8 cellular contexts compared by ENCODE assay signal in genomic region chr2:143259368-143259958, GRCh38.
DNase-seq lines count a peak whose midpoint lies in the region; ATAC-seq and TF ChIP-seq lines count a peak whose summit lies in the region.

No MANE protein-coding gene starts in this region.

- no TSS peak for BruUV-seq in PC-9 (replicated peaks; lab: Mats Ljungman, UMichigan)

- no peaks in the 10 kb centered on the region for H3K9me3 Mint-ChIP-seq in activated T-cell treated with anti-CD3 and anti-CD28 coated beads, Interleukin-2, amount 50 U/mL, for 72 hours

- CTCF ChIA-PET in PC-9 (lab: Charles Lee), result interaction anchor here (0.9 to 1.4 kb wide), 2 partner anchors 149 to 225 kb away, joined by 3 read pairs; no protein-coding TSS in a partner anchor

- H3K79me2 ChIP-seq in PC-9 (ENCODE audit: low read depth) (no peaks in the 10 kb centered on the region), fibroblast of lung (ENCODE audit: control insufficient read depth, insufficient read depth, low read length) (no peaks in the 10 kb centered on the region)

- H3K4me1 Mint-ChIP-seq in activated T-cell treated with anti-CD3 and anti-CD28 coated beads, Interleukin-2, amount 50 U/mL, for 72 hours (ENCODE audit: low read depth), result peaks cover 78% of the 10 kb centered on the region

- no peaks in the 10 kb centered on the region for H3K27me3 Mint-ChIP-seq in activated T-cell treated with anti-CD3 and anti-CD28 coated beads, Interleukin-2, amount 50 U/mL, for 72 hours (ENCODE audit: low read depth)

- POLR2A ChIA-PET in PC-9 (lab: Charles Lee; ENCODE audit: unreplicated experiment), result interaction anchor here (0.9 kb wide), 1 partner anchor 1109 kb away, joined by 3 read pairs; no protein-coding TSS in a partner anchor

- H3K4me1 ChIP-seq in PC-9 (replicated peaks; ENCODE audit: insufficient read depth), result no peaks in the 10 kb centered on the region
- no peaks in the 10 kb centered on the region for H3K4me1 ChIP-seq in fibroblast of lung (ENCODE audit: control insufficient read depth, extremely low read depth, insufficient read depth, low read length)
- peaks cover 59% of the 10 kb centered on the region in 2 experiments for H3K4me1 ChIP-seq in neutrophil (ENCODE audit: control insufficient read depth in 1 of 2, insufficient read depth in 1 of 2, low read depth in 1 of 2, low read length in 1 of 2)
- no peaks in the 10 kb centered on the region for H3K4me1 ChIP-seq in testis

- TF ChIP-seq CTCF in PC-9 (conservative IDR thresholded peaks at IDR 0.05), result peak; percentile 76
- peak; percentile 75 to 86 for TF ChIP-seq CTCF in fibroblast of lung (conservative IDR thresholded peaks at IDR 0.05 in 1 of 2, IDR thresholded peaks at IDR 0.05 in 1 of 2; ENCODE audit: low read depth in 1 of 2, low read length in 2 of 2)
- TF ChIP-seq CTCF in neutrophil (IDR thresholded peaks at IDR 0.05), result peak; percentile 80
- peak; percentile 39 to 70 (median 61) for TF ChIP-seq CTCF in testis (IDR thresholded peaks at IDR 0.05)

- no peaks in the 10 kb centered on the region for H3K27me3 ChIP-seq in PC-9 (ENCODE audit: insufficient read depth, low read depth)
- no peaks in the 10 kb centered on the region for H3K27me3 ChIP-seq in fibroblast of lung (ENCODE audit: control insufficient read depth, insufficient read depth, low read length)
- H3K27me3 ChIP-seq in neutrophil, result no peaks in the 10 kb centered on the region
- no peaks in the 10 kb centered on the region for H3K27me3 ChIP-seq in testis

- peaks cover 12 to 15% of the 10 kb centered on the region in 2 donors for H3K36me3 Mint-ChIP-seq in activated T-cell treated with anti-CD3 and anti-CD28 coated beads, Interleukin-2, amount 50 U/mL, for 72 hours (ENCODE audit: insufficient read depth in 2 of 2)

- H3K4me3 Mint-ChIP-seq in activated T-cell treated with anti-CD3 and anti-CD28 coated beads, Interleukin-2, amount 50 U/mL, for 72 hours, result peak overlapping the region; percentile 48 to 81

- peak overlapping the region; percentile 88 for H3K27ac Mint-ChIP-seq in activated T-cell treated with anti-CD3 and anti-CD28 coated beads, Interleukin-2, amount 50 U/mL, for 72 hours

- no peaks in the 10 kb centered on the region for H3K9me2 ChIP-seq in PC-9 (ENCODE audit: insufficient read depth)

- peak overlapping the region; percentile 46 for H3K4me2 ChIP-seq in PC-9
- peak overlapping the region; percentile 75 for H3K4me2 ChIP-seq in fibroblast of lung (ENCODE audit: extremely low read depth, insufficient read depth, low read length)

- H4K20me1 ChIP-seq in PC-9 (ENCODE audit: insufficient read depth) (no peaks in the 10 kb centered on the region), fibroblast of lung (ENCODE audit: control insufficient read depth, extremely low read depth, insufficient read depth, low read length) (no peaks in the 10 kb centered on the region)

- no peak overlapping the region for H3K4me3 ChIP-seq in PC-9
- peak overlapping the region in 3 of 4 experiments; percentile 10 to 27 (median 22) for H3K4me3 ChIP-seq in fibroblast of lung (replicated peaks in 1 of 4; ENCODE audit: control extremely low read depth in 1 of 4, insufficient read depth in 1 of 4, low read depth in 3 of 4, low read length in 4 of 4)
- no peak overlapping the region for H3K4me3 ChIP-seq in neutrophil (ENCODE audit: low read depth in 1 of 2, low read length in 1 of 2)
- no peak overlapping the region for H3K4me3 ChIP-seq in testis

- H3K27ac ChIP-seq in PC-9, result no peak overlapping the region
- H3K27ac ChIP-seq in fibroblast of lung (ENCODE audit: insufficient read depth, low read length), result no peak overlapping the region
- H3K27ac ChIP-seq in neutrophil, result peak overlapping the region; percentile 88
- H3K27ac ChIP-seq in testis, result no peak overlapping the region

- ATAC-seq in GM19023 (IDR thresholded peaks at IDR 0.05; ENCODE audit: unreplicated experiment), result peak; percentile 56
- ATAC-seq in activated T-cell treated with anti-CD3 and anti-CD28 coated beads, Interleukin-2, amount 50 U/mL, for 72 hours (replicated peaks in 1 of 2), result peak in 1 of 2 donors; percentile 22

- peak overlapping the region; percentile 20 for H3K9ac ChIP-seq in fibroblast of lung (ENCODE audit: insufficient read depth, low read length)

- peak in 9 of 14 donors; percentile 1 to 31 (median 9) for DNase-seq in C1 segment of cervical spinal cord (lab: John Stamatoyannopoulos, UW)
- DNase-seq in HuH-7.5 (ENCODE audit: low spot score), result peak; percentile 5
- DNase-seq in PC-9, result peak; percentile 49 to 57
- DNase-seq in activated T-cell treated with anti-CD3 and anti-CD28 coated beads, Interleukin-2, amount 50 U/mL, for 72 hours, result peak; percentile 67 to 72
- DNase-seq in fibroblast of lung (ENCODE audit: low read depth in 2 of 2), result peak; percentile 56 to 84
- DNase-seq in testis, result peak; percentile 86

- H3K36me3 ChIP-seq in PC-9 (ENCODE audit: low read depth), result no peaks in the 10 kb centered on the region
- H3K36me3 ChIP-seq in fibroblast of lung (ENCODE audit: control insufficient read depth, insufficient read depth, low read length), result no peaks in the 10 kb centered on the region
- H3K36me3 ChIP-seq in neutrophil, result peaks cover 4% of the 10 kb centered on the region
- H3K36me3 ChIP-seq in testis (ENCODE audit: low read depth, missing control alignments), result no peaks in the 10 kb centered on the region

- H2AFZ ChIP-seq in PC-9, result no peak overlapping the region; the same call in 1 of the 2 replicates
- peak overlapping the region; percentile 90 for H2AFZ ChIP-seq in fibroblast of lung (ENCODE audit: low read length)

- 18 to 28% methylated on average over 5 of the region's 5 CpGs for WGBS in testis, 2 donors

- H3K9me3 ChIP-seq in PC-9 (ENCODE audit: insufficient read depth, low read depth), result no peaks in the 10 kb centered on the region
- no peaks in the 10 kb centered on the region for H3K9me3 ChIP-seq in fibroblast of lung (ENCODE audit: control insufficient read depth, insufficient read depth, low read depth, low read length)
- H3K9me3 ChIP-seq in neutrophil, result no peaks in the 10 kb centered on the region
- H3K9me3 ChIP-seq in testis, result no peaks in the 10 kb centered on the region

- intact Hi-C loops in PC-9 (cut with micrococcal nuclease; ENCODE audit: unreplicated experiment), result loop anchor here (1.0 to 2.0 kb wide), 3 partner anchors 97 to 225 kb away; no protein-coding TSS in a partner anchor
- intact Hi-C loops in testis (cut with DNase I; ENCODE audit: low total_unique reads), result no loop called here

- no peak for TF ChIP-seq POLR2A in testis (IDR thresholded peaks at IDR 0.05)

- H3F3A ChIP-seq in PC-9 (ENCODE audit: insufficient read depth, low read depth), result no peaks in the 10 kb centered on the region

Comparison
In these comparisons a context has a peak if more than half of its experiments do, and no peak if none do; other contexts are left out.
1. DNase-seq: peak in every context shown above with its lines; median percentile 86 in testis; 70 in fibroblast of lung; 70 in activated T-cell treated with anti-CD3 and anti-CD28 coated beads, Interleukin-2, amount 50 U/mL, for 72 hours; 53 in PC-9; 9 in C1 segment of cervical spinal cord; 5 in HuH-7.5.
2. H3K4me3 ChIP-seq: peak in fibroblast of lung (3 of 4); none in PC-9 (single experiment), neutrophil (0 of 2) and testis (0 of 2).
3. Peak in every context shown above with its lines, with median percentiles within 50 percentile points of each other: CTCF ChIP-seq.